ENCODE assay signal across 27 cellular contexts in the genomic region with DNA sequence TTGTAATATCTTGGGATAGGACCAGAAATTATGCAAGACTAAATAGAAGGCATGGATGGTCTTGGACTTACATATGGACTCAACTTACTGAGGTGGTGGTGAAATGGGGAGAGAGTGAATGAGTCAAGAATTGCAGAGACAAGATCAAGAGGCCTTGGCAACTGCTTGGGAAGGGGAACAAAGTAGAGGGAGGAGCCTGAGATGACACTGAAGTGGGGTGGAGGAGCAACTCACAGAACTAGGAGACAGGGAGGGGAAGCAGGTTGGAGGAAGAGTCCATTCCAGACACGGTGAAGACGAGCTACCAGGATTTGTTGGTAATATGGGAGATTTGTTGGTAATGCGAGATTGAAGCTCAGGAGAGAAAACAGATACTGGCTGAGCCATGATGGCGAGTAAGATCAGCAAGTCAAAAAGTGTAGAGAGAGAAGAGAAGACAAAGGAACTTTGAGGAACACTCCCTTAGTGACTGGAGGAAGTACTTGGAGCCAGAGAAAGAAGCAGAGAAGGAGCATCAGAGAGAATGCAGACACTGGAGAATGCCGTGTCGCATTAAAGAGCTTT.
"Had no signal": no experiment of that assay in that cellular context is flagged by ENCODE, and none has a peak within 500 bp of the region (broad histone marks: within the 10 kb centered on the region; RNA-seq: fewer than 3 reads in every experiment).

No MANE protein-coding gene starts in this region.

- H3K9me3 ChIP-seq: gastroesophageal sphincter, mucosa of descending colon, vagina had no signal

- ATAC-seq: activated CD4-positive, CD25-positive, alpha-beta regulatory T cell treated with anti-CD3 and anti-CD28 coated beads, Interleukin-2, amount 50 U/mL, for 24 hours; effector memory CD8-positive, alpha-beta T cell; gastroesophageal sphincter; left cardiac atrium; left ventricle myocardium superior; mucosa of descending colon; sciatic nerve; stimulated activated memory B cell treated with anti-CD40 and anti-IgM and Interleukin-4, amounts not matched to agents 10 μg/mL and 1 μg/mL and 100 μg/mL, for 72 hours had no signal

- H3K36me3 ChIP-seq: brain microvascular endothelial cell, gastroesophageal sphincter, vagina, WERI-Rb-1 had no signal

- H3K27me3 ChIP-seq: brain microvascular endothelial cell, gastroesophageal sphincter, vagina had no signal

- H3K4me3 ChIP-seq: coronary artery, gastroesophageal sphincter, mucosa of descending colon, vagina had no signal

- H3K4me1 ChIP-seq: vagina had no signal

- FAIRE-seq: keratinocyte, small intestine, TTC549 had no signal

- H3K27ac ChIP-seq: brain microvascular endothelial cell, coronary artery, gastroesophageal sphincter, vagina, WERI-Rb-1 had no signal

- DNase-seq: activated CD4-positive, alpha-beta T cell treated with anti-CD3 and anti-CD28 coated beads for 48 hours; activated CD4-positive, alpha-beta T cell treated with anti-CD3 and anti-CD28 coated beads, Interleukin-2, amount 50 U/mL, for 48 hours; activated CD8-positive, alpha-beta memory T cell treated with anti-CD3 and anti-CD28 coated beads for 24 hours; activated effector memory CD4-positive, alpha-beta T cell treated with Interleukin-2 at 50 U/mL for 16 hours; activated naive CD4-positive, alpha-beta T cell treated with Interleukin-2 at 50 U/mL for 16 hours; aorta; brain microvascular endothelial cell; effector memory CD8-positive, alpha-beta T cell; erythroblast; head of caudate nucleus; hippocampal formation; left cardiac atrium; left ventricle myocardium superior; mucosa of descending colon; small intestine; stimulated activated CD4-positive, alpha-beta T cell treated with anti-CD3 and anti-CD28 coated beads, Interleukin-4, amount 100 ng/mL, for 24 hours; stimulated activated naive CD8-positive, alpha-beta T cell treated with anti-CD3 and anti-CD28 coated beads, Interleukin-15, amount 100 ng/mL, for 72 hours; substantia nigra; WERI-Rb-1 had no signal
